Comparison of ENCODE assay signal across 20 cellular contexts in genomic region chr12:109681986-109682707, GRCh38. TPM values are rescaled to one million over a fixed set of nuclear protein-coding genes. Genes with fewer than 3 reads are reported as not detected.
DNase-seq lines count a peak whose midpoint lies in the region; ATAC-seq, FAIRE-seq and TF ChIP-seq lines count a peak whose summit lies in the region.
"Had no signal": no experiment of that assay in that cellular context is flagged by ENCODE, and none has a peak within 500 bp of the region (broad histone marks: within the 10 kb centered on the region; RNA-seq: fewer than 3 reads in every experiment).

No MANE protein-coding gene starts in this region.

- no peak overlapping the region for H2AFZ ChIP-seq in HepG2 (ENCODE audit: low read length)

- no peak for TF ChIP-seq CTCF in liver (IDR thresholded peaks at IDR 0.05; ENCODE audit: low read depth, low read length, missing input control)
- no peak for TF ChIP-seq CTCF in HepG2 (CRISPR knock-in tag; IDR thresholded peaks at IDR 0.05)
- TF ChIP-seq CTCF in VCaP (conservative IDR thresholded peaks at IDR 0.05) = no peak
- TF ChIP-seq CTCF in right lobe of liver (IDR thresholded peaks at IDR 0.05) = no peak
- no peak for TF ChIP-seq CTCF in glutamatergic neuron (IDR thresholded peaks at IDR 0.05; ENCODE audit: partially characterized antibody, unreplicated experiment)

- no peaks in the 10 kb centered on the region for H3K79me2 ChIP-seq in HepG2 (ENCODE audit: insufficient read depth, low read length)

- no peaks in the 10 kb centered on the region for H3K9me3 Mint-ChIP-seq in glutamatergic neuron (ENCODE audit: unreplicated experiment)
- H3K9me3 Mint-ChIP-seq in CD8-positive, alpha-beta memory T cell = no peaks in the 10 kb centered on the region
- H3K9me3 Mint-ChIP-seq: CD8-positive, alpha-beta T cell; H9 had no signal

- in situ Hi-C loops in HepG2 (cut with HindIII; ENCODE audit: extremely low pct_ligation_motif_present, low pct_unique_long_range_greater_than_20kb) = no loop called here

- POLR2A ChIA-PET in HepG2 (lab: Yijun Ruan, JAX) = no interaction called here
- POLR2A ChIA-PET in CD8-positive, alpha-beta memory T cell (lab: Charles Lee) = no interaction called here

- CTCF ChIA-PET in HepG2 (lab: Yijun Ruan, JAX; ENCODE audit: low intra/inter-chr PET ratio, low total read pairs) = no interaction called here
- CTCF ChIA-PET in CD8-positive, alpha-beta memory T cell (lab: Charles Lee) = no interaction called here

- H3K4me3 ChIP-seq in liver (ENCODE audit: low read depth in 1 of 3, low read length in 3 of 3) = no peak overlapping the region
- no peak overlapping the region for H3K4me3 ChIP-seq in HepG2 (replicated peaks in 1 of 3; ENCODE audit: insufficient read depth in 1 of 3, low read depth in 2 of 3, low read length in 3 of 3)
- no peak overlapping the region for H3K4me3 ChIP-seq in right lobe of liver
- H3K4me3 ChIP-seq in CD8-positive, alpha-beta memory T cell (ENCODE audit: low read length) = no peak overlapping the region
- H3K4me3 ChIP-seq: GM12878 had no signal

- no peak for TF ChIP-seq POLR2A in HepG2 (IDR thresholded peaks at IDR 0.05; ENCODE audit: insufficient read depth in 1 of 2, low read depth in 2 of 2, low read length in 2 of 2)
- no peak for TF ChIP-seq POLR2A in right lobe of liver (IDR thresholded peaks at IDR 0.05)

- peaks cover 6% of the 10 kb centered on the region for H3K27me3 Mint-ChIP-seq in glutamatergic neuron (ENCODE audit: unreplicated experiment)
- peaks cover 9 to 30% of the 10 kb centered on the region in 2 donors for H3K27me3 Mint-ChIP-seq in CD8-positive, alpha-beta memory T cell

- 42% methylated on average over 7 of the region's 7 CpGs for WGBS in liver
- WGBS in HepG2 (ENCODE audit: low lambda C conversion rate) = 34% methylated on average over 7 of the region's 7 CpGs
- WGBS in right lobe of liver (ENCODE audit: insufficient coverage, low coverage, low lambda C conversion rate, missing lambda C conversion rate) = 46% methylated on average over 5 of the region's 7 CpGs

- H3K4me1 ChIP-seq in liver (ENCODE audit: control insufficient read depth in 4 of 4, insufficient read depth in 4 of 4, low read length in 3 of 4) (peaks cover 1 to 38% (median 29%) of the 10 kb centered on the region in 4 donors), HepG2 (ENCODE audit: insufficient read depth, low read length) (peaks cover 38% of the 10 kb centered on the region), right lobe of liver (peaks cover 0 to 38% (median 8%) of the 10 kb centered on the region in 4 donors)
- no peaks in the 10 kb centered on the region for H3K4me1 ChIP-seq in CD8-positive, alpha-beta memory T cell (ENCODE audit: insufficient read depth, low read length)

- H3K27ac Mint-ChIP-seq in glutamatergic neuron (ENCODE audit: unreplicated experiment) = no peak overlapping the region
- H3K27ac Mint-ChIP-seq in CD8-positive, alpha-beta memory T cell = no peak overlapping the region
- H3K27ac Mint-ChIP-seq: CD8-positive, alpha-beta T cell had no signal

- no peak overlapping the region for H3K4me3 Mint-ChIP-seq in glutamatergic neuron (ENCODE audit: unreplicated experiment)
- no peak overlapping the region for H3K4me3 Mint-ChIP-seq in CD8-positive, alpha-beta memory T cell
- H3K4me3 Mint-ChIP-seq: CD8-positive, alpha-beta T cell; H9 had no signal

- H4K20me1 ChIP-seq in HepG2 (ENCODE audit: insufficient read depth, low read length) = no peaks in the 10 kb centered on the region

- DNase-seq in HepG2 (ENCODE audit: low spot score) (no peak), right lobe of liver (no peak), glutamatergic neuron (no peak)
- no peak for DNase-seq in CD8-positive, alpha-beta memory T cell
- DNase-seq: 8988T; BE2C; C1 segment of cervical spinal cord; CD8-positive, alpha-beta T cell; COR-L47; DMS 273 treated with DMSO at 0.1 percent for 48 hours; DMS53; DND-41; EL; H9 had no signal

- FAIRE-seq in HepG2 (lab: Jason Lieb, UNC) = no peak
- FAIRE-seq: GM12878, H1 had no signal

- H3K36me3 ChIP-seq in liver (ENCODE audit: control insufficient read depth in 4 of 4, insufficient read depth in 3 of 4, low read depth in 1 of 4, low read length in 3 of 4) (no peaks in the 10 kb centered on the region), HepG2 (replicated peaks in 1 of 2; ENCODE audit: control insufficient read depth in 1 of 2, insufficient read depth in 2 of 2, low read length in 2 of 2) (no peaks in the 10 kb centered on the region), right lobe of liver (no peaks in the 10 kb centered on the region)
- no peaks in the 10 kb centered on the region for H3K36me3 ChIP-seq in CD8-positive, alpha-beta memory T cell (ENCODE audit: insufficient read depth, low read length)
- H3K36me3 ChIP-seq: BE2C had no signal

- no peaks in the 10 kb centered on the region for H3K9me3 ChIP-seq in liver (ENCODE audit: control insufficient read depth in 4 of 4, low read length in 3 of 4)
- H3K9me3 ChIP-seq in HepG2 (ENCODE audit: low read length) = no peaks in the 10 kb centered on the region
- H3K9me3 ChIP-seq in right lobe of liver = no peaks in the 10 kb centered on the region
- no peaks in the 10 kb centered on the region for H3K9me3 ChIP-seq in CD8-positive, alpha-beta memory T cell (ENCODE audit: low read length)
- H3K9me3 ChIP-seq: BE2C had no signal

- H3K4me1 Mint-ChIP-seq in glutamatergic neuron (ENCODE audit: low read depth, unreplicated experiment) = peaks cover 8% of the 10 kb centered on the region
- H3K4me1 Mint-ChIP-seq in CD8-positive, alpha-beta memory T cell = no peaks in the 10 kb centered on the region

- H3K27ac ChIP-seq in liver (ENCODE audit: low read depth in 1 of 2, low read length in 2 of 2) = peak overlapping the region in 1 of 2 donors; percentile 23
- no peak overlapping the region for H3K27ac ChIP-seq in HepG2 (ENCODE audit: extremely low read length, insufficient read depth, low read length)
- H3K27ac ChIP-seq in VCaP = peak overlapping the region; percentile 87
- H3K27ac ChIP-seq in right lobe of liver = no peak overlapping the region
- H3K27ac ChIP-seq in CD8-positive, alpha-beta memory T cell (ENCODE audit: low read depth, low read length) = no peak overlapping the region
- H3K27ac ChIP-seq: KMS-11 had no signal

- intact Hi-C loops in HepG2 (cut with micrococcal nuclease; ENCODE audit: unreplicated experiment) (no loop called here), right lobe of liver (cut with DNase I) (no loop called here)

- no peak overlapping the region for H3K4me2 ChIP-seq in HepG2 (ENCODE audit: low read depth, low read length)
- H3K4me2 ChIP-seq: KMS-11 had no signal

- no peaks in the 10 kb centered on the region for H3K36me3 Mint-ChIP-seq in glutamatergic neuron (ENCODE audit: unreplicated experiment)
- no peaks in the 10 kb centered on the region for H3K36me3 Mint-ChIP-seq in CD8-positive, alpha-beta memory T cell
- H3K36me3 Mint-ChIP-seq: CD8-positive, alpha-beta T cell had no signal

- H3K27me3 ChIP-seq in liver (ENCODE audit: control insufficient read depth in 4 of 4, insufficient read depth in 4 of 4, low read length in 3 of 4) (no peaks in the 10 kb centered on the region), HepG2 (ENCODE audit: control insufficient read depth in 1 of 2, insufficient read depth in 2 of 2, low read length in 2 of 2) (peaks cover 1 to 12% of the 10 kb centered on the region in 2 experiments; a peak in 2 of 5 replicates), right lobe of liver (no peaks in the 10 kb centered on the region)
- H3K27me3 ChIP-seq in CD8-positive, alpha-beta memory T cell (ENCODE audit: insufficient read depth, low read length, poor library complexity, severe bottlenecking) = no peaks in the 10 kb centered on the region
- H3K27me3 ChIP-seq: BE2C had no signal

- peak; percentile 12 to 46 for TF ChIP-seq RAD21 in liver (IDR thresholded peaks at IDR 0.05)
- no peak for TF ChIP-seq RAD21 in HepG2 (CRISPR knock-in tag; IDR thresholded peaks at IDR 0.05)

- TF ChIP-seq EP300 in HepG2 (IDR thresholded peaks at IDR 0.05; ENCODE audit: low read depth in 2 of 2, low read length in 2 of 2) (no peak), HepG2 (CRISPR knock-in tag; IDR thresholded peaks at IDR 0.05; ENCODE audit: borderline replicate concordance) (no peak)

- ATAC-seq in HepG2 = no peak
- ATAC-seq in right lobe of liver = peak; percentile 79 to 84 (median 82)
- no peak for ATAC-seq in HG02642 (IDR thresholded peaks at IDR 0.05; ENCODE audit: poor library complexity, unreplicated experiment)
- ATAC-seq: CD8-positive, alpha-beta T cell; GM12878 had no signal

- BruUV-seq in HepG2 (replicated peaks; lab: Mats Ljungman, UMichigan) = no TSS peak

- H3K9ac ChIP-seq in liver (ENCODE audit: low read depth in 1 of 2, low read length in 2 of 2) = no peak overlapping the region
- no peak overlapping the region for H3K9ac ChIP-seq in HepG2 (ENCODE audit: insufficient read depth, low read depth, low read length)
- H3K9ac ChIP-seq: KMS-11 had no signal

RNA-seq across cellular contexts. Expression of gene FAM222A, which starts 31.5 kb away (rescaled TPM):
- total RNA-seq in liver = 1 to 10 TPM; 1.8 to 2.2 TPM
- 1 to 10 TPM in 1 of 2 donors, under 1 TPM in 1; 0.97 to 2.0 TPM for polyA plus RNA-seq in liver
- total RNA-seq in HepG2 (2016; rRNA removed; fragmentation: Illumina TruSeq; extraction: Trizol) = 7.2 and 9.6 TPM in 2 replicates
- total RNA-seq in HepG2 (2016; cell fraction: cytosol; rRNA removed; fragmentation: Illumina TruSeq; extraction: Trizol; ENCODE audit: low read depth) = 1.9 and 2.5 TPM in 2 replicates
- 5.6 and 8.3 TPM in 2 replicates for total RNA-seq in HepG2 (2016; cell fraction: insoluble cytoplasmic fraction; rRNA removed; fragmentation: Illumina TruSeq; extraction: Trizol)
- 7.5 TPM in 2 replicates for total RNA-seq in HepG2 (2016; cell fraction: membrane; rRNA removed; fragmentation: Illumina TruSeq; extraction: Trizol)
- 7.0 and 7.5 TPM in 2 replicates for total RNA-seq in HepG2 (2016; cell fraction: nucleus; rRNA removed; fragmentation: Illumina TruSeq; extraction: Trizol)
- polyA plus RNA-seq in HepG2 (2011; rRNA removed) = 2.7 and 3.7 TPM in 2 replicates
- 2.0 and 3.0 TPM in 2 replicates for polyA plus RNA-seq in HepG2 (2011; cell fraction: cytosol; rRNA removed)
- polyA plus RNA-seq in HepG2 (2011; cell fraction: nucleus; rRNA removed) = 3.8 and 4.7 TPM in 2 replicates
- polyA plus RNA-seq in HepG2 (2012) = 2.5 and 2.9 TPM in 2 replicates
- 2.5 and 2.6 TPM in 2 replicates for polyA plus RNA-seq in HepG2 (2016; cell fraction: cytosol; fragmentation: Illumina TruSeq; extraction: Trizol; ENCODE audit: low read depth)
- polyA plus RNA-seq in HepG2 (2016; cell fraction: insoluble cytoplasmic fraction; fragmentation: Illumina TruSeq; extraction: Trizol; ENCODE audit: low read depth) = 9.4 and 11.8 TPM in 2 replicates
- 8.4 and 9.5 TPM in 2 replicates for polyA plus RNA-seq in HepG2 (2016; cell fraction: membrane; fragmentation: Illumina TruSeq; extraction: Trizol; ENCODE audit: low read depth)
- polyA plus RNA-seq in HepG2 (2016; cell fraction: nucleus; fragmentation: Illumina TruSeq; extraction: Trizol; ENCODE audit: insufficient read depth, low read depth) = 9.3 and 9.9 TPM in 2 replicates
- 2.9 and 8.9 TPM in 2 replicates for polyA minus RNA-seq in HepG2 (2011; rRNA and poly(A)+ RNA removed; ENCODE audit: low replicate concordance)
- 3.6 and 4.0 TPM in 2 replicates for polyA minus RNA-seq in HepG2 (2011; cell fraction: cytosol; rRNA and poly(A)+ RNA removed)
- 7.9 and 8.2 TPM in 2 replicates for polyA minus RNA-seq in HepG2 (2011; cell fraction: nucleus; rRNA and poly(A)+ RNA removed)
- 1 to 10 TPM in 5 of 6 experiments, under 1 TPM in 1; 0.34 to 4.3 (median 1.2) TPM for total RNA-seq in right lobe of liver
- 18.1 TPM for total RNA-seq in glutamatergic neuron (ENCODE audit: unreplicated experiment)
- total RNA-seq in CD8-positive, alpha-beta memory T cell = 1 to 10 TPM; 2.0 to 3.0 TPM
- polyA plus RNA-seq in CD8-positive, alpha-beta memory T cell = 0.32 TPM

Comparison
In these comparisons a context has a peak if more than half of its experiments do, and no peak if none do; other contexts are left out.
1. ATAC-seq: peak in right lobe of liver (4 of 4); none in HepG2 (single experiment) and HG02642 (single experiment).